1 cellular context compared by ENCODE assay signal in the genomic region with DNA sequence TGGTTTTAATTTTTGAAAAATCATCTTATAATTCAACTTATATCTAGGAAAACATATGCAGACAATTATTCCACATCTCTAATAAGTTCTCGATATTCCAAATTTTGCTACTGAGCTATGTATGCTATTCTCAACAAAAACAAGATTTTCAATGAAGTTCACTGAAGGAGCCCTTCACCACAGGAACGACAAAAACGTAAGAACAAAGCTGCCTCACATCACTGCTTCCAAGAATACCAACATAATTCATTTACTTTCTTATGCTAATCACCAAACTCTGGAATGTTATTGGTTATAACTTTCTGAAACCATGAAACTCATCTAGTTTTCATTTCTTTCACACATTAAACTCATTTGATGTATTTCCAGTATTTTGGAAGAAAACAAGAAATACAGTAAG.
TF ChIP-seq lines count a peak whose summit lies in the region.

No MANE protein-coding gene starts in this region.

TF ChIP-seq in GM23338, 12 proteins besides CTCF, POLR2A, EP300 and RAD21 (continued from another document):
- TF ChIP-seq, protein P1, sequence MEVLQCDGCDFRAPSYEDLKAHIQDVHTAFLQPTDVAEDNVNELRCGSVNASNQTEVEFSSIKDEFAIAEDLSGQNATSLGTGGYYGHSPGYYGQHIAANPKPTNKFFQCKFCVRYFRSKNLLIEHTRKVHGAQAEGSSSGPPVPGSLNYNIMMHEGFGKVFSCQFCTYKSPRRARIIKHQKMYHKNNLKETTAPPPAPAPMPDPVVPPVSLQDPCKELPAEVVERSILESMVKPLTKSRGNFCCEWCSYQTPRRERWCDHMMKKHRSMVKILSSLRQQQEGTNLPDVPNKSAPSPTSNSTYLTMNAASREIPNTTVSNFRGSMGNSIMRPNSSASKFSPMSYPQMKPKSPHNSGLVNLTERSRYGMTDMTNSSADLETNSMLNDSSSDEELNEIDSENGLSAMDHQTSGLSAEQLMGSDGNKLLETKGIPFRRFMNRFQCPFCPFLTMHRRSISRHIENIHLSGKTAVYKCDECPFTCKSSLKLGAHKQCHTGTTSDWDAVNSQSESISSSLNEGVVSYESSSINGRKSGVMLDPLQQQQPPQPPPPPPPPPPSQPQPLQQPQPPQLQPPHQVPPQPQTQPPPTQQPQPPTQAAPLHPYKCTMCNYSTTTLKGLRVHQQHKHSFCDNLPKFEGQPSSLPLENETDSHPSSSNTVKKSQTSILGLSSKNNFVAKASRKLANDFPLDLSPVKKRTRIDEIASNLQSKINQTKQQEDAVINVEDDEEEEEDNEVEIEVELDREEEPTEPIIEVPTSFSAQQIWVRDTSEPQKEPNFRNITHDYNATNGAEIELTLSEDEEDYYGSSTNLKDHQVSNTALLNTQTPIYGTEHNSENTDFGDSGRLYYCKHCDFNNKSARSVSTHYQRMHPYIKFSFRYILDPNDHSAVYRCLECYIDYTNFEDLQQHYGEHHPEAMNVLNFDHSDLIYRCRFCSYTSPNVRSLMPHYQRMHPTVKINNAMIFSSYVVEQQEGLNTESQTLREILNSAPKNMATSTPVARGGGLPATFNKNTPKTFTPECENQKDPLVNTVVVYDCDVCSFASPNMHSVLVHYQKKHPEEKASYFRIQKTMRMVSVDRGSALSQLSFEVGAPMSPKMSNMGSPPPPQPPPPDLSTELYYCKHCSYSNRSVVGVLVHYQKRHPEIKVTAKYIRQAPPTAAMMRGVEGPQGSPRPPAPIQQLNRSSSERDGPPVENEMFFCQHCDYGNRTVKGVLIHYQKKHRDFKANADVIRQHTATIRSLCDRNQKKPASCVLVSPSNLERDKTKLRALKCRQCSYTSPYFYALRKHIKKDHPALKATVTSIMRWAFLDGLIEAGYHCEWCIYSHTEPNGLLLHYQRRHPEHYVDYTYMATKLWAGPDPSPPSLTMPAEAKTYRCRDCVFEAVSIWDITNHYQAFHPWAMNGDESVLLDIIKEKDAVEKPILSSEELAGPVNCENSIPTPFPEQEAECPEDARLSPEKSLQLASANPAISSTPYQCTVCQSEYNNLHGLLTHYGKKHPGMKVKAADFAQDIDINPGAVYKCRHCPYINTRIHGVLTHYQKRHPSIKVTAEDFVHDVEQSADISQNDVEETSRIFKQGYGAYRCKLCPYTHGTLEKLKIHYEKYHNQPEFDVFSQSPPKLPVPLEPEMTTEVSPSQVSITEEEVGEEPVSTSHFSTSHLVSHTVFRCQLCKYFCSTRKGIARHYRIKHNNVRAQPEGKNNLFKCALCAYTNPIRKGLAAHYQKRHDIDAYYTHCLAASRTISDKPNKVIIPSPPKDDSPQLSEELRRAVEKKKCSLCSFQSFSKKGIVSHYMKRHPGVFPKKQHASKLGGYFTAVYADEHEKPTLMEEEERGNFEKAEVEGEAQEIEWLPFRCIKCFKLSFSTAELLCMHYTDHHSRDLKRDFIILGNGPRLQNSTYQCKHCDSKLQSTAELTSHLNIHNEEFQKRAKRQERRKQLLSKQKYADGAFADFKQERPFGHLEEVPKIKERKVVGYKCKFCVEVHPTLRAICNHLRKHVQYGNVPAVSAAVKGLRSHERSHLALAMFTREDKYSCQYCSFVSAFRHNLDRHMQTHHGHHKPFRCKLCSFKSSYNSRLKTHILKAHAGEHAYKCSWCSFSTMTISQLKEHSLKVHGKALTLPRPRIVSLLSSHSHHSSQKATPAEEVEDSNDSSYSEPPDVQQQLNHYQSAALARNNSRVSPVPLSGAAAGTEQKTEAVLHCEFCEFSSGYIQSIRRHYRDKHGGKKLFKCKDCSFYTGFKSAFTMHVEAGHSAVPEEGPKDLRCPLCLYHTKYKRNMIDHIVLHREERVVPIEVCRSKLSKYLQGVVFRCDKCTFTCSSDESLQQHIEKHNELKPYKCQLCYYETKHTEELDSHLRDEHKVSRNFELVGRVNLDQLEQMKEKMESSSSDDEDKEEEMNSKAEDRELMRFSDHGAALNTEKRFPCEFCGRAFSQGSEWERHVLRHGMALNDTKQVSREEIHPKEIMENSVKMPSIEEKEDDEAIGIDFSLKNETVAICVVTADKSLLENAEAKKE (CRISPR knock-in tag; IDR thresholded peaks at IDR 0.05), result no peak
- no peak for TF ChIP-seq NANOG (IDR thresholded peaks at IDR 0.05; ENCODE audit: borderline replicate concordance)
- TF ChIP-seq CREB1 (CRISPR knock-in tag; IDR thresholded peaks at IDR 0.05; ENCODE audit: low read depth), result no peak
- TF ChIP-seq ZNF331 (CRISPR knock-in tag; IDR thresholded peaks at IDR 0.05; ENCODE audit: low read depth), result no peak
